Comparison of ENCODE assay signal across 2 cellular contexts in the genomic region with DNA sequence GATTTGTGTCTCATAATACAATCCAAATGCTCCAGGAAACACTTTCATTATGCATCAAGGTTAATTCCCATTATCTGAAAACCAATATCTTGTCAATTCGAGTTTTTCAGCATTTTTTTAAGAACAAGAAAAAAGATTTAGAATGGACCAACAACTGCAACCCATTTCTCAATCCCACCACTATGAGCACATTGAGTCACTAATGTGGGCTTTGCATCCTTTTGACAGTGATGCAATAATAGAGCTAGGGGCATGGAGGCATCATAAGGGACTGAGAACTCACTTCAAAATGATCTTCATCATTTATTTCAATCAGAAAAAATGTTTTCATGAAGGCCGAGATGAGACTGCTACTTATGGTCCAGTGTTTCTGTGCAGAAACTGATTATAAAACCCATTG.
TF ChIP-seq lines count a peak whose summit lies in the region.

No MANE protein-coding gene starts in this region.

TF ChIP-seq in HepG2, 621 proteins besides CTCF, POLR2A, EP300 and RAD21:
- TF ChIP-seq, protein P1, sequence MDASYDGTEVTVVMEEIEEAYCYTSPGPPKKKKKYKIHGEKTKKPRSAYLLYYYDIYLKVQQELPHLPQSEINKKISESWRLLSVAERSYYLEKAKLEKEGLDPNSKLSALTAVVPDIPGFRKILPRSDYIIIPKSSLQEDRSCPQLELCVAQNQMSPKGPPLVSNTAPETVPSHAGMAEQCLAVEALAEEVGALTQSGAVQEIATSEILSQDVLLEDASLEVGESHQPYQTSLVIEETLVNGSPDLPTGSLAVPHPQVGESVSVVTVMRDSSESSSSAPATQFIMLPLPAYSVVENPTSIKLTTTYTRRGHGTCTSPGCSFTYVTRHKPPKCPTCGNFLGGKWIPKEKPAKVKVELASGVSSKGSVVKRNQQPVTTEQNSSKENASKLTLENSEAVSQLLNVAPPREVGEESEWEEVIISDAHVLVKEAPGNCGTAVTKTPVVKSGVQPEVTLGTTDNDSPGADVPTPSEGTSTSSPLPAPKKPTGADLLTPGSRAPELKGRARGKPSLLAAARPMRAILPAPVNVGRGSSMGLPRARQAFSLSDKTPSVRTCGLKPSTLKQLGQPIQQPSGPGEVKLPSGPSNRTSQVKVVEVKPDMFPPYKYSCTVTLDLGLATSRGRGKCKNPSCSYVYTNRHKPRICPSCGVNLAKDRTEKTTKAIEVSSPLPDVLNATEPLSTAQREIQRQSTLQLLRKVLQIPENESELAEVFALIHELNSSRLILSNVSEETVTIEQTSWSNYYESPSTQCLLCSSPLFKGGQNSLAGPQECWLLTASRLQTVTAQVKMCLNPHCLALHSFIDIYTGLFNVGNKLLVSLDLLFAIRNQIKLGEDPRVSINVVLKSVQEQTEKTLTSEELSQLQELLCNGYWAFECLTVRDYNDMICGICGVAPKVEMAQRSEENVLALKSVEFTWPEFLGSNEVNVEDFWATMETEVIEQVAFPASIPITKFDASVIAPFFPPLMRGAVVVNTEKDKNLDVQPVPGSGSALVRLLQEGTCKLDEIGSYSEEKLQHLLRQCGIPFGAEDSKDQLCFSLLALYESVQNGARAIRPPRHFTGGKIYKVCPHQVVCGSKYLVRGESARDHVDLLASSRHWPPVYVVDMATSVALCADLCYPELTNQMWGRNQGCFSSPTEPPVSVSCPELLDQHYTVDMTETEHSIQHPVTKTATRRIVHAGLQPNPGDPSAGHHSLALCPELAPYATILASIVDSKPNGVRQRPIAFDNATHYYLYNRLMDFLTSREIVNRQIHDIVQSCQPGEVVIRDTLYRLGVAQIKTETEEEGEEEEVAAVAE (CRISPR knock-in tag; IDR thresholded peaks at IDR 0.05; ENCODE audit: borderline replicate concordance) = no peak
- peak; percentile 63; the same call in 1 of the 2 replicates for TF ChIP-seq CEBPB (IDR thresholded peaks at IDR 0.05; ENCODE audit: borderline replicate concordance, low read depth, low read length)
- no peak for TF ChIP-seq KLF16 (CRISPR knock-in tag; IDR thresholded peaks at IDR 0.05)
- TF ChIP-seq, protein P2, sequence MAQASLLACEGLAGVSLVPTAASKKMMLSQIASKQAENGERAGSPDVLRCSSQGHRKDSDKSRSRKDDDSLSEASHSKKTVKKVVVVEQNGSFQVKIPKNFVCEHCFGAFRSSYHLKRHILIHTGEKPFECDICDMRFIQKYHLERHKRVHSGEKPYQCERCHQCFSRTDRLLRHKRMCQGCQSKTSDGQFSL (CRISPR knock-in tag; IDR thresholded peaks at IDR 0.05) = no peak
- TF ChIP-seq, protein P3, sequence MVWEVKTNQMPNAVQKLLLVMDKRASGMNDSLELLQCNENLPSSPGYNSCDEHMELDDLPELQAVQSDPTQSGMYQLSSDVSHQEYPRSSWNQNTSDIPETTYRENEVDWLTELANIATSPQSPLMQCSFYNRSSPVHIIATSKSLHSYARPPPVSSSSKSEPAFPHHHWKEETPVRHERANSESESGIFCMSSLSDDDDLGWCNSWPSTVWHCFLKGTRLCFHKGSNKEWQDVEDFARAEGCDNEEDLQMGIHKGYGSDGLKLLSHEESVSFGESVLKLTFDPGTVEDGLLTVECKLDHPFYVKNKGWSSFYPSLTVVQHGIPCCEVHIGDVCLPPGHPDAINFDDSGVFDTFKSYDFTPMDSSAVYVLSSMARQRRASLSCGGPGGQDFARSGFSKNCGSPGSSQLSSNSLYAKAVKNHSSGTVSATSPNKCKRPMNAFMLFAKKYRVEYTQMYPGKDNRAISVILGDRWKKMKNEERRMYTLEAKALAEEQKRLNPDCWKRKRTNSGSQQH (CRISPR knock-in tag; IDR thresholded peaks at IDR 0.05; ENCODE audit: low read depth) = no peak
- no peak for TF ChIP-seq ZFP36 (IDR thresholded peaks at IDR 0.05; ENCODE audit: borderline replicate concordance, low read depth, low read length, partially characterized antibody)

TF ChIP-seq in K562, 482 proteins besides CTCF, POLR2A, EP300 and RAD21:
- TF ChIP-seq, protein P4, sequence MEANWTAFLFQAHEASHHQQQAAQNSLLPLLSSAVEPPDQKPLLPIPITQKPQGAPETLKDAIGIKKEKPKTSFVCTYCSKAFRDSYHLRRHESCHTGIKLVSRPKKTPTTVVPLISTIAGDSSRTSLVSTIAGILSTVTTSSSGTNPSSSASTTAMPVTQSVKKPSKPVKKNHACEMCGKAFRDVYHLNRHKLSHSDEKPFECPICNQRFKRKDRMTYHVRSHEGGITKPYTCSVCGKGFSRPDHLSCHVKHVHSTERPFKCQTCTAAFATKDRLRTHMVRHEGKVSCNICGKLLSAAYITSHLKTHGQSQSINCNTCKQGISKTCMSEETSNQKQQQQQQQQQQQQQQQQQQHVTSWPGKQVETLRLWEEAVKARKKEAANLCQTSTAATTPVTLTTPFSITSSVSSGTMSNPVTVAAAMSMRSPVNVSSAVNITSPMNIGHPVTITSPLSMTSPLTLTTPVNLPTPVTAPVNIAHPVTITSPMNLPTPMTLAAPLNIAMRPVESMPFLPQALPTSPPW (CRISPR knock-in tag; IDR thresholded peaks at IDR 0.05) = no peak
- TF ChIP-seq, protein P5, sequence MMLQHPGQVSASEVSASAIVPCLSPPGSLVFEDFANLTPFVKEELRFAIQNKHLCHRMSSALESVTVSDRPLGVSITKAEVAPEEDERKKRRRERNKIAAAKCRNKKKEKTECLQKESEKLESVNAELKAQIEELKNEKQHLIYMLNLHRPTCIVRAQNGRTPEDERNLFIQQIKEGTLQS (IDR thresholded peaks at IDR 0.05) = peak; percentile 14; the same call in 1 of the 2 replicates
- TF ChIP-seq, protein P5 (CRISPR knock-in tag; conservative IDR thresholded peaks at IDR 0.05) = no peak
- no peak for TF ChIP-seq NUFIP1 (IDR thresholded peaks at IDR 0.05; ENCODE audit: partially characterized antibody)
TF ChIP-seq in K562: peak in this region for 1.
